7 cellular contexts compared by ENCODE assay signal in genomic region chr11:10828407-10828806, GRCh38.
"Had no signal": no experiment of that assay in that cellular context is flagged by ENCODE, and none has a peak within 500 bp of the region (broad histone marks: within the 10 kb centered on the region; RNA-seq: fewer than 3 reads in every experiment).

No MANE protein-coding gene starts in this region.

- ATAC-seq: GM12878 had no signal

- H3K4me3 ChIP-seq: GM12878 had no signal

- DNase-seq: GDM1, GF-D8 had no signal

- FAIRE-seq: G401.6, GM12878, GM12891, GM18507, GM19239 had no signal
